Comparison of ENCODE assay signal across 1 cellular context in the genomic region with DNA sequence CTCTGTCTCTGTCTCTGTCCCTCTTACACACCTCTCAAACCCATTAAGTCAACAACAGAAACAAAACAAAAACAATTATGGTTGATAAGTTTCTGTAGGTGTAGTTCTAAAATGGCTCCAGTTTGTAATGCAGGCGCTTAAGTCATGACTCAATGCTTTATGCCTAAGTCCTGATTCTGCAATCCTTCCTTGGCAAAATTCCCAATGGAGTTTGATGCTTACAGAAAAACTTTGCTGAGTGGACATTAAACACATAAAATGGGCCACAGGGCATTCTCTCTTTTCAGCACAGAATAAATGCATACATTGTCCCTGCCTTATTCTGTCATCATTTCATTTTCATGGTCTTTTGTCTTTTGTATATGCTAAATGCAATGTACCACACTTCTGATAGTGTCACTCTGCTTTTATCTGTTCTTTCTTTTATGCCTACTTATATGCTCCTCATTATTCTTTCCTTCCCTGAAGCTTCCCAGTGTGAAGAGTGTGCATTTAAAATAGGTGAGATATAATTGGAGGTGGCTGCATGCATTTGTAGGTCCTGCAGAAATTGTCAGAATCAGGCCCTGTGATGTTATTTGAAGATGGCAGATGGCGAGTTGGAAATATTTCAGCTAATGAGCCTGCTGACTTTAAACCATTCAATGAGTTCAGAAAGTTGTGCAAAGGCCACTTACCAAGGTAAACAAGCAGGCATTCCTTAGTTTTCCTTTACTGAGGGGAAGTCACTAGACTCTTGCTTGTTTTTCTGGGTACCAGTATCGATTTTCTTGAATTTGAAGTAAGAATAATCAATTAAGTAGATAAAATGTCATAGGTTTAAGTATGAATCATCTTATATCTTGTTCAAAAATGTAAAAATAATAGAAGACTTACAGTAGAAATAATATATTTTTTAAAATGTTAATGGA.
TF ChIP-seq lines count a peak whose summit lies in the region.

No MANE protein-coding gene starts in this region.

TF ChIP-seq in K562, 482 proteins besides CTCF, POLR2A, EP300 and RAD21:
- no peak for TF ChIP-seq NR3C1 (CRISPR knock-in tag; IDR thresholded peaks at IDR 0.05)
- TF ChIP-seq MAFG (tag; conservative IDR thresholded peaks at IDR 0.05) = peak; percentile 31
- TF ChIP-seq ZNF217 (CRISPR knock-in tag; IDR thresholded peaks at IDR 0.05) = no peak
- no peak for TF ChIP-seq NFYB (IDR thresholded peaks at IDR 0.05; ENCODE audit: extremely low read depth, insufficient read length)
- TF ChIP-seq DACH1 (IDR thresholded peaks at IDR 0.05; ENCODE audit: partially characterized antibody) = no peak
- TF ChIP-seq MAFF (IDR thresholded peaks at IDR 0.05; ENCODE audit: low read length) = peak; percentile 30; the same call in 1 of the 2 replicates
- no peak for TF ChIP-seq PPARD (CRISPR knock-in tag; IDR thresholded peaks at IDR 0.05)
- TF ChIP-seq, protein P1, sequence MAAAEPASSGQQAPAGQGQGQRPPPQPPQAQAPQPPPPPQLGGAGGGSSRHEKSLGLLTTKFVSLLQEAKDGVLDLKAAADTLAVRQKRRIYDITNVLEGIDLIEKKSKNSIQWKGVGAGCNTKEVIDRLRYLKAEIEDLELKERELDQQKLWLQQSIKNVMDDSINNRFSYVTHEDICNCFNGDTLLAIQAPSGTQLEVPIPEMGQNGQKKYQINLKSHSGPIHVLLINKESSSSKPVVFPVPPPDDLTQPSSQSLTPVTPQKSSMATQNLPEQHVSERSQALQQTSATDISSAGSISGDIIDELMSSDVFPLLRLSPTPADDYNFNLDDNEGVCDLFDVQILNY (CRISPR knock-in tag; IDR thresholded peaks at IDR 0.05) = no peak
- no peak for TF ChIP-seq ZNF239 (CRISPR knock-in tag; IDR thresholded peaks at IDR 0.05)
- TF ChIP-seq MAFK (IDR thresholded peaks at IDR 0.05; ENCODE audit: low read length) = 0 out of 2 replicates have a peak, but pooled peaks have one; percentile 10
- peak; percentile 61 for TF ChIP-seq ZNF316 (IDR thresholded peaks at IDR 0.05)
- TF ChIP-seq, protein P2, sequence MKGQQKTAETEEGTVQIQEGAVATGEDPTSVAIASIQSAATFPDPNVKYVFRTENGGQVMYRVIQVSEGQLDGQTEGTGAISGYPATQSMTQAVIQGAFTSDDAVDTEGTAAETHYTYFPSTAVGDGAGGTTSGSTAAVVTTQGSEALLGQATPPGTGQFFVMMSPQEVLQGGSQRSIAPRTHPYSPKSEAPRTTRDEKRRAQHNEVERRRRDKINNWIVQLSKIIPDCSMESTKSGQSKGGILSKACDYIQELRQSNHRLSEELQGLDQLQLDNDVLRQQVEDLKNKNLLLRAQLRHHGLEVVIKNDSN (CRISPR knock-in tag; IDR thresholded peaks at IDR 0.05) = no peak
- TF ChIP-seq, protein P3, sequence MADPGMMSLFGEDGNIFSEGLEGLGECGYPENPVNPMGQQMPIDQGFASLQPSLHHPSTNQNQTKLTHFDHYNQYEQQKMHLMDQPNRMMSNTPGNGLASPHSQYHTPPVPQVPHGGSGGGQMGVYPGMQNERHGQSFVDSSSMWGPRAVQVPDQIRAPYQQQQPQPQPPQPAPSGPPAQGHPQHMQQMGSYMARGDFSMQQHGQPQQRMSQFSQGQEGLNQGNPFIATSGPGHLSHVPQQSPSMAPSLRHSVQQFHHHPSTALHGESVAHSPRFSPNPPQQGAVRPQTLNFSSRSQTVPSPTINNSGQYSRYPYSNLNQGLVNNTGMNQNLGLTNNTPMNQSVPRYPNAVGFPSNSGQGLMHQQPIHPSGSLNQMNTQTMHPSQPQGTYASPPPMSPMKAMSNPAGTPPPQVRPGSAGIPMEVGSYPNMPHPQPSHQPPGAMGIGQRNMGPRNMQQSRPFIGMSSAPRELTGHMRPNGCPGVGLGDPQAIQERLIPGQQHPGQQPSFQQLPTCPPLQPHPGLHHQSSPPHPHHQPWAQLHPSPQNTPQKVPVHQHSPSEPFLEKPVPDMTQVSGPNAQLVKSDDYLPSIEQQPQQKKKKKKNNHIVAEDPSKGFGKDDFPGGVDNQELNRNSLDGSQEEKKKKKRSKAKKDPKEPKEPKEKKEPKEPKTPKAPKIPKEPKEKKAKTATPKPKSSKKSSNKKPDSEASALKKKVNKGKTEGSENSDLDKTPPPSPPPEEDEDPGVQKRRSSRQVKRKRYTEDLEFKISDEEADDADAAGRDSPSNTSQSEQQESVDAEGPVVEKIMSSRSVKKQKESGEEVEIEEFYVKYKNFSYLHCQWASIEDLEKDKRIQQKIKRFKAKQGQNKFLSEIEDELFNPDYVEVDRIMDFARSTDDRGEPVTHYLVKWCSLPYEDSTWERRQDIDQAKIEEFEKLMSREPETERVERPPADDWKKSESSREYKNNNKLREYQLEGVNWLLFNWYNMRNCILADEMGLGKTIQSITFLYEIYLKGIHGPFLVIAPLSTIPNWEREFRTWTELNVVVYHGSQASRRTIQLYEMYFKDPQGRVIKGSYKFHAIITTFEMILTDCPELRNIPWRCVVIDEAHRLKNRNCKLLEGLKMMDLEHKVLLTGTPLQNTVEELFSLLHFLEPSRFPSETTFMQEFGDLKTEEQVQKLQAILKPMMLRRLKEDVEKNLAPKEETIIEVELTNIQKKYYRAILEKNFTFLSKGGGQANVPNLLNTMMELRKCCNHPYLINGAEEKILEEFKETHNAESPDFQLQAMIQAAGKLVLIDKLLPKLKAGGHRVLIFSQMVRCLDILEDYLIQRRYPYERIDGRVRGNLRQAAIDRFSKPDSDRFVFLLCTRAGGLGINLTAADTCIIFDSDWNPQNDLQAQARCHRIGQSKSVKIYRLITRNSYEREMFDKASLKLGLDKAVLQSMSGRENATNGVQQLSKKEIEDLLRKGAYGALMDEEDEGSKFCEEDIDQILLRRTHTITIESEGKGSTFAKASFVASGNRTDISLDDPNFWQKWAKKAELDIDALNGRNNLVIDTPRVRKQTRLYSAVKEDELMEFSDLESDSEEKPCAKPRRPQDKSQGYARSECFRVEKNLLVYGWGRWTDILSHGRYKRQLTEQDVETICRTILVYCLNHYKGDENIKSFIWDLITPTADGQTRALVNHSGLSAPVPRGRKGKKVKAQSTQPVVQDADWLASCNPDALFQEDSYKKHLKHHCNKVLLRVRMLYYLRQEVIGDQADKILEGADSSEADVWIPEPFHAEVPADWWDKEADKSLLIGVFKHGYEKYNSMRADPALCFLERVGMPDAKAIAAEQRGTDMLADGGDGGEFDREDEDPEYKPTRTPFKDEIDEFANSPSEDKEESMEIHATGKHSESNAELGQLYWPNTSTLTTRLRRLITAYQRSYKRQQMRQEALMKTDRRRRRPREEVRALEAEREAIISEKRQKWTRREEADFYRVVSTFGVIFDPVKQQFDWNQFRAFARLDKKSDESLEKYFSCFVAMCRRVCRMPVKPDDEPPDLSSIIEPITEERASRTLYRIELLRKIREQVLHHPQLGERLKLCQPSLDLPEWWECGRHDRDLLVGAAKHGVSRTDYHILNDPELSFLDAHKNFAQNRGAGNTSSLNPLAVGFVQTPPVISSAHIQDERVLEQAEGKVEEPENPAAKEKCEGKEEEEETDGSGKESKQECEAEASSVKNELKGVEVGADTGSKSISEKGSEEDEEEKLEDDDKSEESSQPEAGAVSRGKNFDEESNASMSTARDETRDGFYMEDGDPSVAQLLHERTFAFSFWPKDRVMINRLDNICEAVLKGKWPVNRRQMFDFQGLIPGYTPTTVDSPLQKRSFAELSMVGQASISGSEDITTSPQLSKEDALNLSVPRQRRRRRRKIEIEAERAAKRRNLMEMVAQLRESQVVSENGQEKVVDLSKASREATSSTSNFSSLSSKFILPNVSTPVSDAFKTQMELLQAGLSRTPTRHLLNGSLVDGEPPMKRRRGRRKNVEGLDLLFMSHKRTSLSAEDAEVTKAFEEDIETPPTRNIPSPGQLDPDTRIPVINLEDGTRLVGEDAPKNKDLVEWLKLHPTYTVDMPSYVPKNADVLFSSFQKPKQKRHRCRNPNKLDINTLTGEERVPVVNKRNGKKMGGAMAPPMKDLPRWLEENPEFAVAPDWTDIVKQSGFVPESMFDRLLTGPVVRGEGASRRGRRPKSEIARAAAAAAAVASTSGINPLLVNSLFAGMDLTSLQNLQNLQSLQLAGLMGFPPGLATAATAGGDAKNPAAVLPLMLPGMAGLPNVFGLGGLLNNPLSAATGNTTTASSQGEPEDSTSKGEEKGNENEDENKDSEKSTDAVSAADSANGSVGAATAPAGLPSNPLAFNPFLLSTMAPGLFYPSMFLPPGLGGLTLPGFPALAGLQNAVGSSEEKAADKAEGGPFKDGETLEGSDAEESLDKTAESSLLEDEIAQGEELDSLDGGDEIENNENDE (IDR thresholded peaks at IDR 0.05; ENCODE audit: low read depth, low read length) = no peak
- 0 out of 2 replicates have a peak, but pooled peaks have one; percentile 6 for TF ChIP-seq NFIC (IDR thresholded peaks at IDR 0.05)
- TF ChIP-seq, protein P4, sequence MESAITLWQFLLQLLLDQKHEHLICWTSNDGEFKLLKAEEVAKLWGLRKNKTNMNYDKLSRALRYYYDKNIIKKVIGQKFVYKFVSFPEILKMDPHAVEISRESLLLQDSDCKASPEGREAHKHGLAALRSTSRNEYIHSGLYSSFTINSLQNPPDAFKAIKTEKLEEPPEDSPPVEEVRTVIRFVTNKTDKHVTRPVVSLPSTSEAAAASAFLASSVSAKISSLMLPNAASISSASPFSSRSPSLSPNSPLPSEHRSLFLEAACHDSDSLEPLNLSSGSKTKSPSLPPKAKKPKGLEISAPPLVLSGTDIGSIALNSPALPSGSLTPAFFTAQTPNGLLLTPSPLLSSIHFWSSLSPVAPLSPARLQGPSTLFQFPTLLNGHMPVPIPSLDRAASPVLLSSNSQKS (CRISPR knock-in tag; IDR thresholded peaks at IDR 0.05) = no peak
- no peak for TF ChIP-seq NFIX (CRISPR knock-in tag; IDR thresholded peaks at IDR 0.05; ENCODE audit: low read depth)
- no peak for TF ChIP-seq FOXJ3 (CRISPR knock-in tag; IDR thresholded peaks at IDR 0.05)
